In the genomic region with DNA sequence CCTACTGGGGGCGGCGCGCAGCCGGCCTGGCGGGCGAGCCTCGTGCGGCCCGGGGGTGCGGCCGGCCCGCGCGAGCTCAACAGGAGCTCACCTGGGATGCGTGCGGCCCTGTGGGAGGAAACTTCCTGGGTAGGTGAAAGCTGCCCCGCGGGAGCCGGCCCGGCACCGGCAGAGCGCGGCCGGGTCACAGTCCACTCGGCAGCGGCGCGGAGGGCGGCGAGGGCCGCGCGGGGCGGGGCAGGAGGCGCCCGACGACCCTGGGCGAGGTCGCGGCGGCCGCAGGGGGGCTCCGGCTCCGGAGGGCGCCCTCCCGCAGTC, we compare ENCODE assay signal across 8 cellular contexts. TPM values are rescaled to one million over a fixed set of nuclear protein-coding genes. Genes with fewer than 3 reads are reported as not detected.
A peak's percentile ranks its signal among the peaks of the same experiment; 100 is the strongest.
DNase-seq lines count a peak whose midpoint lies in the region; ATAC-seq and TF ChIP-seq lines count a peak whose summit lies in the region.

No MANE protein-coding gene starts in this region.

- peak overlapping the region; percentile 83 for H3K9ac ChIP-seq in SU-DHL-6 (ENCODE audit: low read length)

- TF ChIP-seq CTCF in 22Rv1 (IDR thresholded peaks at IDR 0.05) (no peak), SU-DHL-6 (IDR thresholded peaks at IDR 0.05; ENCODE audit: insufficient read depth, low read length, poor library complexity, severe bottlenecking) (no peak), brain (conservative IDR thresholded peaks at IDR 0.05) (no peak)

- H3K9me3 Mint-ChIP-seq in brain = peaks cover 0 to 4% (median 0%) of the 10 kb centered on the region in 5 experiments

- H3K9me2 ChIP-seq in SU-DHL-6 (replicated peaks; ENCODE audit: insufficient read depth, low read length) = no peaks in the 10 kb centered on the region

- H3K4me1 Mint-ChIP-seq in brain = peaks cover 50% of the 10 kb centered on the region

- H3K27me3 ChIP-seq in SU-DHL-6 (ENCODE audit: low read length) = no peaks in the 10 kb centered on the region

- H3K4me3 ChIP-seq in SU-DHL-6 (ENCODE audit: insufficient read depth, low read length, poor library complexity, severe bottlenecking) = peak overlapping the region; percentile 92

- no peaks in the 10 kb centered on the region for H4K20me1 ChIP-seq in SU-DHL-6 (ENCODE audit: low read depth, low read length)

- peaks cover 51% of the 10 kb centered on the region for H3F3A ChIP-seq in SU-DHL-6 (ENCODE audit: insufficient read depth)

- peaks cover 52% of the 10 kb centered on the region for H3K79me2 ChIP-seq in SU-DHL-6 (ENCODE audit: insufficient read depth, low read length)

- H3K36me3 Mint-ChIP-seq in brain = no peaks in the 10 kb centered on the region

- peak overlapping the region; percentile 61 for H2AFZ ChIP-seq in SU-DHL-6 (ENCODE audit: low read depth, low read length, severe bottlenecking)

- peak overlapping the region; percentile 89 to 96 (median 91) for H3K4me3 Mint-ChIP-seq in brain

- H3K36me3 ChIP-seq in SU-DHL-6 (ENCODE audit: low read length) = no peaks in the 10 kb centered on the region

- peak overlapping the region; percentile 91 for H3K27ac ChIP-seq in 22Rv1
- peak overlapping the region; percentile 87 for H3K27ac ChIP-seq in SU-DHL-6 (ENCODE audit: low read depth, low read length)

- peak; percentile 19 for DNase-seq in kidney glomerular epithelial cell (lab: John Stamatoyannopoulos, UW)
- DNase-seq in stimulated activated CD4-positive, alpha-beta T cell treated with anti-CD3 and anti-CD28 coated beads, TNF-alpha, amount 100 ng/mL, for 24 hours (ENCODE audit: low read depth in 3 of 3) = peak in 2 of 3 experiments; percentile 15 to 57
- no peak for DNase-seq in NCI-H82 treated with DMSO at 0.1 percent for 48 hours (lab: John Stamatoyannopoulos, UW; ENCODE audit: unreplicated experiment)

- peaks cover 23% of the 10 kb centered on the region for H3K27me3 Mint-ChIP-seq in brain

- H3K4me2 ChIP-seq in SU-DHL-6 (ENCODE audit: low read depth, low read length, poor library complexity, severe bottlenecking) = peak overlapping the region; percentile 81

- peak overlapping the region in 3 of 5 experiments; percentile 86 to 96 (median 93) for H3K27ac Mint-ChIP-seq in brain

- ATAC-seq in GM18861 (IDR thresholded peaks at IDR 0.05; ENCODE audit: unreplicated experiment) = peak; percentile 21
- ATAC-seq in HG03025 (IDR thresholded peaks at IDR 0.05; ENCODE audit: low FRiP score, unreplicated experiment) = peak; percentile 34

- no peaks in the 10 kb centered on the region for H3K9me3 ChIP-seq in SU-DHL-6 (ENCODE audit: insufficient read depth, low read length)

RNA-seq across cellular contexts. Expression of a gene that starts 0.4 kb away (rescaled TPM):
- 18.2 TPM for polyA plus RNA-seq in brain (ENCODE audit: insufficient read depth, low read depth, low replicate concordance)
